ENCODE assay signal across 8 cellular contexts in the genomic region with DNA sequence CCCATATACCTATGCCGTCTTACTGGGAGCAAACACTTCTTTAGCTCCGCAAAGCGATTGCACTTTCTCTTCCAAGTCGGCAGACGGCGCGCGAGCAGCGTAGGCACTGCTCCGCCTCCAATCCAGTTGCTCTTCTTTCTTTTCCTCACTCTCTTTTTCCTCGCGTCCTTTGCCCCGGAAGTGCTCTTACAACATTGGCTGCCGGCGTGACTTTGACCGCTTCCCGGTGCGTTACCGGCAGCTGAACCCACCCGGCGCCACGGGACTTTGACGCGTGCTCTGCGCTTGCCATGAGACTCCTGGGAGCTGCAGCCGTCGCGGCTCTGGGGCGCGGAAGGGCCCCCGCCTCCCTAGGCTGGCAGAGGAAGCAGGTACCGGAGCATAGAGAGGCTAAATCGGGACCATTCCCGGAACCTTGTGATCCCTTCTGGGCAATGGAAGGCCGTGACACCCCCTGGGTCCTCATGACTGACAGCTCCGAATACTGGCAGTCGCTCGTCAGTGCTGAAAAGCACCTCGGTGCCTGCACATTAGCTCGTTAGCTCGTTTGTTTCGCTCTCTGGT. TPM values are rescaled to one million over a fixed set of nuclear protein-coding genes. Genes with fewer than 3 reads are reported as not detected.
DNase-seq lines count a peak whose midpoint lies in the region; ATAC-seq and TF ChIP-seq lines count a peak whose summit lies in the region.

Gene GFM1, plus strand, starts transcription at position 183 of the 564 bp plus-strand sequence. Its CDS starts 108 bp downstream, at position 291.

- no peaks in the 10 kb centered on the region; the same call in 1 of the 2 replicates for H3K9me3 ChIP-seq in AG04450 (ENCODE audit: control insufficient read depth, insufficient read depth, low read length)
- no peaks in the 10 kb centered on the region for H3K9me3 ChIP-seq in spleen

- H3K27me3 ChIP-seq in AG04450 (ENCODE audit: control insufficient read depth, insufficient read depth, low read length) (no peaks in the 10 kb centered on the region), spleen (replicated peaks in 1 of 7) (no peaks in the 10 kb centered on the region)

- peaks cover 31 to 43% of the 10 kb centered on the region in 2 donors for H3K4me1 Mint-ChIP-seq in immature natural killer cell

- H3K4me1 ChIP-seq in spleen = peaks cover 9 to 45% (median 31%) of the 10 kb centered on the region in 6 donors

- TF ChIP-seq CTCF in AG04450 (IDR thresholded peaks at IDR 0.05; ENCODE audit: low read depth, low read length) (peak; percentile 94), WI38 (IDR thresholded peaks at IDR 0.05; ENCODE audit: low read depth, low read length) (peak; percentile 81), cardiac fibroblast (IDR thresholded peaks at IDR 0.05; ENCODE audit: low read depth, low read length) (peak; percentile 90), spleen (IDR thresholded peaks at IDR 0.05 in 8 of 11, conservative IDR thresholded peaks at IDR 0.05 in 3 of 11) (peak; percentile 50 to 90 (median 77))

- H3K9me3 Mint-ChIP-seq in immature natural killer cell = peaks cover 0 to 2% (median 0%) of the 10 kb centered on the region in 6 donors

- peak within 1 kb of the TSS; percentile 95 to 98 (median 98) for H3K4me3 Mint-ChIP-seq in immature natural killer cell

- DNase-seq in AG04450 (ENCODE audit: low read depth, low spot score) (peak; percentile 86), NCI-H2227 (lab: John Stamatoyannopoulos, UW; ENCODE audit: unreplicated experiment) (peak; percentile 93), cardiac fibroblast (ENCODE audit: low read depth in 2 of 2) (peak; percentile 97), immature natural killer cell (peak; percentile 89 to 90 (median 90)), spleen (peak; percentile 96)

- peak within 1 kb of the TSS; percentile 81 to 95 (median 93) for H3K27ac Mint-ChIP-seq in immature natural killer cell

- H3K27ac ChIP-seq in AG04450 (ENCODE audit: low read depth, low read length) (peak within 1 kb of the TSS; percentile 87), spleen (peak within 1 kb of the TSS; percentile 73 to 92 (median 83))

- POLR2A ChIA-PET in AG04450 (lab: Yijun Ruan, JAX) = interaction anchor here (1.3 to 2.0 kb wide), 2 partner anchors 73 to 157 kb away, joined by 4 to 15 read pairs; partner anchors contain the start of genes MFSD1 and MLF1

- H3K27me3 Mint-ChIP-seq in immature natural killer cell (ENCODE audit: low read depth in 3 of 3) = peaks cover 0 to 5% (median 2%) of the 10 kb centered on the region in 3 donors

- TF ChIP-seq POLR2A in spleen (IDR thresholded peaks at IDR 0.05) = no peak

- CTCF ChIA-PET in AG04450 (lab: Charles Lee) = interaction anchor here (0.5 to 7.4 kb wide), 25 partner anchors 9 to 615 kb away, joined by 3 to 89 read pairs (median 4); partner anchors contain the start of genes MFSD1 and MLF1

- H3K36me3 ChIP-seq in spleen = peaks cover 0 to 38% (median 19%) of the 10 kb centered on the region in 6 donors

- peaks cover 0 to 7% (median 0%) of the 10 kb centered on the region in 3 donors for H3K36me3 Mint-ChIP-seq in immature natural killer cell

- WGBS in spleen, 5 donors = 0 to 1% (median 0%) methylated on average over 38 to 42 of the region's 42 CpGs

- H3K4me3 ChIP-seq in AG04450 (ENCODE audit: low read depth, low read length) (peak within 1 kb of the TSS; percentile 92), WI38 (ENCODE audit: low read depth, low read length) (peak within 1 kb of the TSS; percentile 100), cardiac fibroblast (replicated peaks in 1 of 2; ENCODE audit: low read depth in 2 of 2, low read length in 2 of 2) (peak within 1 kb of the TSS; percentile 87 to 96), spleen (peak within 1 kb of the TSS; percentile 68 to 93 (median 89))

- intact Hi-C loops in spleen (cut with DNase I; ENCODE audit: low total_unique reads) = no loop called here

- peak; percentile 100 for ATAC-seq in GM18870 (IDR thresholded peaks at IDR 0.05; ENCODE audit: unreplicated experiment)
- ATAC-seq in HG03139 (IDR thresholded peaks at IDR 0.05; ENCODE audit: unreplicated experiment) = peak; percentile 99

RNA-seq across cellular contexts. Expression of gene GFM1, which starts in this region (rescaled TPM):
- 18.9 and 22.2 TPM in 2 replicates for polyA plus RNA-seq in AG04450 (2011; rRNA removed)
- 23.9 and 36.8 TPM in 2 replicates for polyA minus RNA-seq in AG04450 (2011; rRNA and poly(A)+ RNA removed)
- 10 to 100 TPM; 18.2 to 38.4 (median 31.8) TPM for polyA plus RNA-seq in immature natural killer cell
- total RNA-seq in spleen = 10 to 100 TPM; 38.8 to 56.5 (median 49.3) TPM
- polyA plus RNA-seq in spleen = 10 to 100 TPM; 11.8 to 13.1 (median 12.4) TPM

Comparison
In these comparisons a context has a peak if more than half of its experiments do, and no peak if none do; other contexts are left out.
1. Peak in every context shown above with its lines: DNase-seq, ATAC-seq, H3K4me3 ChIP-seq and H3K27ac ChIP-seq.